24 cellular contexts compared by ENCODE assay signal in genomic region chr19:58166268-58166667, GRCh38.
"Had no signal": no experiment of that assay in that cellular context is flagged by ENCODE, and none has a peak within 500 bp of the region (broad histone marks: within the 10 kb centered on the region; RNA-seq: fewer than 3 reads in every experiment).

No MANE protein-coding gene starts in this region.

- H3K36me3 ChIP-seq: colonic mucosa, esophagus muscularis mucosa, gastrocnemius medialis, lower lobe of right lung had no signal

- DNase-seq: colonic mucosa; cortex of kidney; effector CD8-positive, alpha-beta T cell; effector memory CD8-positive, alpha-beta T cell; foreskin keratinocyte; gastrocnemius medialis; glutamatergic neuron; head of caudate nucleus; heart right ventricle; hypothalamus; immature natural killer cell; islet precursor cell; kidney; kidney glomerular epithelial cell; left colon; left ventricle myocardium inferior; lower lobe of right lung; mucosa of descending colon; naive B cell had no signal

- FAIRE-seq: endothelial cell of umbilical vein, kidney had no signal

- H3K4me3 Mint-ChIP-seq: dendritic cell treated with granulocyte-macrophage colony-stimulating factor and Interleukin-4, amounts not matched to agents 40 ng/mL and 50 ng/mL, for 4 days; effector memory CD8-positive, alpha-beta T cell; immature natural killer cell; mesothelial cell of epicardium; naive B cell had no signal

- H3K4me1 Mint-ChIP-seq: immature natural killer cell, mesothelial cell of epicardium, naive B cell had no signal

- H3K27me3 ChIP-seq: colonic mucosa, esophagus muscularis mucosa, foreskin keratinocyte, heart right ventricle had no signal

- H3K4me1 ChIP-seq: colonic mucosa, esophagus muscularis mucosa, foreskin keratinocyte, gastrocnemius medialis, heart right ventricle, left ventricle myocardium inferior, lower lobe of right lung had no signal

- H3K27me3 Mint-ChIP-seq: dendritic cell treated with granulocyte-macrophage colony-stimulating factor and Interleukin-4, amounts not matched to agents 40 ng/mL and 50 ng/mL, for 4 days; effector memory CD8-positive, alpha-beta T cell had no signal

- H3K27ac Mint-ChIP-seq: dendritic cell treated with granulocyte-macrophage colony-stimulating factor and Interleukin-4, amounts not matched to agents 40 ng/mL and 50 ng/mL, for 4 days; effector memory CD8-positive, alpha-beta T cell; immature natural killer cell; mesothelial cell of epicardium; naive B cell had no signal

- H3K4me3 ChIP-seq: colonic mucosa, esophagus muscularis mucosa, heart right ventricle, left ventricle myocardium inferior, lower lobe of right lung, mucosa of descending colon had no signal

- H3K27ac ChIP-seq: colonic mucosa, esophagus muscularis mucosa, foreskin keratinocyte, gastrocnemius medialis, heart right ventricle, left ventricle myocardium inferior, lower lobe of right lung had no signal

- ATAC-seq: effector memory CD8-positive, alpha-beta T cell; foreskin keratinocyte; gastrocnemius medialis; heart right ventricle; left colon; left lobe of liver; lower lobe of right lung; mucosa of descending colon had no signal
